ENCODE assay signal across 1 cellular context in genomic region chr19:38339001-38339400, GRCh38. TPM values are rescaled to one million over a fixed set of nuclear protein-coding genes. Genes with fewer than 3 reads are reported as not detected.
"Had no signal": no experiment of that assay in that cellular context is flagged by ENCODE, and none has a peak within 500 bp of the region (broad histone marks: within the 10 kb centered on the region; RNA-seq: fewer than 3 reads in every experiment).

No MANE protein-coding gene starts in this region.

RNA-seq across cellular contexts. Expression of gene C19orf33, which starts 35.0 kb away (rescaled TPM):
- total RNA-seq: activated naive CD4-positive, alpha-beta T cell treated with anti-CD3 and anti-CD28 coated beads for 36 hours had no signal
